ENCODE assay signal across 11 cellular contexts in genomic region chr7:44324204-44325126, GRCh38. TPM values are rescaled to one million over a fixed set of nuclear protein-coding genes. Genes with fewer than 3 reads are reported as not detected.
DNase-seq lines count a peak whose midpoint lies in the region; ATAC-seq and TF ChIP-seq lines count a peak whose summit lies in the region.
"Had no signal": no experiment of that assay in that cellular context is flagged by ENCODE, and none has a peak within 500 bp of the region (broad histone marks: within the 10 kb centered on the region; RNA-seq: fewer than 3 reads in every experiment).

No MANE protein-coding gene starts in this region.

- H3K27me3 ChIP-seq in right cardiac atrium (ENCODE audit: control insufficient read depth, insufficient read depth), result no peaks in the 10 kb centered on the region
- H3K27me3 ChIP-seq in skeletal muscle tissue (ENCODE audit: control insufficient read depth in 3 of 3, insufficient read depth in 3 of 3, low read length in 3 of 3), result peaks cover 3 to 12% (median 7%) of the 10 kb centered on the region in 3 donors

- CTCF ChIA-PET in activated B cell treated with CpG ODN at 0.5 μM for 24 hours (lab: Charles Lee), result no interaction called here

- H3K27ac ChIP-seq in right cardiac atrium (ENCODE audit: low read length) (peak overlapping the region; percentile 92), skeletal muscle tissue (ENCODE audit: low read depth, low read length) (peak overlapping the region; percentile 96)

- H3K4me3 Mint-ChIP-seq in activated B cell treated with CpG ODN at 0.5 μM for 24 hours, result peak overlapping the region; percentile 67
- H3K4me3 Mint-ChIP-seq: central memory CD8-positive, alpha-beta T cell had no signal

- ATAC-seq in activated B cell treated with CpG ODN at 0.5 μM for 24 hours (ENCODE audit: low read depth) (no peak), right cardiac atrium (peak in 1 of 2 donors; percentile 17), GM18511 (IDR thresholded peaks at IDR 0.05; ENCODE audit: unreplicated experiment) (no peak), HG03045 (IDR thresholded peaks at IDR 0.05; ENCODE audit: unreplicated experiment) (no peak), GM21717 (IDR thresholded peaks at IDR 0.05; ENCODE audit: unreplicated experiment) (no peak)

- no peaks in the 10 kb centered on the region for H3K36me3 Mint-ChIP-seq in activated B cell treated with CpG ODN at 0.5 μM for 24 hours (ENCODE audit: low read depth)

- H3K4me1 Mint-ChIP-seq in activated B cell treated with CpG ODN at 0.5 μM for 24 hours, result peaks cover 9% of the 10 kb centered on the region

- POLR2A ChIA-PET in activated B cell treated with CpG ODN at 0.5 μM for 24 hours (lab: Charles Lee), result no interaction called here

- H3K9me3 ChIP-seq in right cardiac atrium (ENCODE audit: control insufficient read depth, low read length), result no peaks in the 10 kb centered on the region
- H3K9me3 ChIP-seq in skeletal muscle tissue (ENCODE audit: control insufficient read depth in 3 of 3, low read length in 3 of 3), result no peaks in the 10 kb centered on the region

- intact Hi-C loops in activated B cell treated with CpG ODN at 0.5 μM for 24 hours (cut with micrococcal nuclease), result no loop called here
- intact Hi-C loops in right cardiac atrium (cut with DNase I), result no loop called here

- DNase-seq in NCI-H1417 (lab: John Stamatoyannopoulos, UW) (peak in 2 of 3 experiments; percentile 67 to 78), NCI-H1417 treated with DMSO at 0.1 percent for 48 hours (lab: John Stamatoyannopoulos, UW) (no peak), activated B cell treated with CpG ODN at 0.5 μM for 24 hours (no peak), right cardiac atrium (peak in 2 of 3 donors; percentile 61 to 63)
- DNase-seq: NCI-H1048 had no signal

- H3K4me1 ChIP-seq in right cardiac atrium (ENCODE audit: control insufficient read depth, insufficient read depth, low read length) (no peaks in the 10 kb centered on the region), skeletal muscle tissue (ENCODE audit: control insufficient read depth in 3 of 3, insufficient read depth in 3 of 3, low read length in 3 of 3) (peaks cover 31 to 55% (median 48%) of the 10 kb centered on the region in 3 donors)

- H3K27me3 Mint-ChIP-seq in activated B cell treated with CpG ODN at 0.5 μM for 24 hours, result peaks cover 33% of the 10 kb centered on the region

- H3K4me3 ChIP-seq in right cardiac atrium (ENCODE audit: low read length) (peak overlapping the region; percentile 57), skeletal muscle tissue (ENCODE audit: low read length in 3 of 3) (peak overlapping the region; percentile 67 to 79 (median 74))

- H3K9me3 Mint-ChIP-seq in activated B cell treated with CpG ODN at 0.5 μM for 24 hours, result no peaks in the 10 kb centered on the region
- H3K9me3 Mint-ChIP-seq: central memory CD8-positive, alpha-beta T cell had no signal

- no peak overlapping the region for H3K27ac Mint-ChIP-seq in activated B cell treated with CpG ODN at 0.5 μM for 24 hours

- H3K9ac ChIP-seq in skeletal muscle tissue (ENCODE audit: low read depth in 1 of 3, low read length in 3 of 3), result peak overlapping the region; percentile 83 to 87 (median 87)

- WGBS in right cardiac atrium, result 7% methylated on average over 60 of the region's 60 CpGs

- H3K36me3 ChIP-seq in skeletal muscle tissue (ENCODE audit: control insufficient read depth in 3 of 3, insufficient read depth in 3 of 3, low read length in 3 of 3), result no peaks in the 10 kb centered on the region

- TF ChIP-seq CTCF in activated B cell treated with CpG ODN at 0.5 μM for 24 hours (IDR thresholded peaks at IDR 0.05), result no peak

RNA-seq across cellular contexts. Expression of gene CAMK2B, which starts 0.9 kb away (rescaled TPM):
- total RNA-seq in activated B cell treated with CpG ODN at 0.5 μM for 24 hours, result 0.17 and 0.58 TPM in 2 replicates
- total RNA-seq in right cardiac atrium, result 100 to 1,000 TPM in 2 of 4 donors, 10 to 100 TPM in 2; 79.7 to 134 (median 106) TPM
- 105 TPM for polyA plus RNA-seq in right cardiac atrium
- total RNA-seq in skeletal muscle tissue, result 4.7 TPM
- polyA plus RNA-seq: AG04450 had no signal

Comparison
In these comparisons a context has a peak if more than half of its experiments do, and no peak if none do; other contexts are left out.
1. DNase-seq: peak in NCI-H1417 (2 of 3) and right cardiac atrium (2 of 3); none in NCI-H1417 treated with DMSO at 0.1 percent for 48 hours (single experiment) and activated B cell treated with CpG ODN at 0.5 μM for 24 hours (single experiment).
2. RNA of gene CAMK2B, which starts 0.9 kb away (total RNA-seq): 79.7 to 134 TPM in right cardiac atrium; 4.7 TPM in skeletal muscle tissue (single experiment) and 0.17 to 0.58 TPM in activated B cell treated with CpG ODN at 0.5 μM for 24 hours; every median in the first group is over 10 times any median in the second.